ENCODE assay signal across 1 cellular context in genomic region chr17:48878920-48879898, GRCh38.
TF ChIP-seq lines count a peak whose summit lies in the region.

No MANE protein-coding gene starts in this region.

TF ChIP-seq in K562, 482 proteins besides CTCF, POLR2A, EP300 and RAD21 (continued from another document):
- TF ChIP-seq TSHZ1 (CRISPR knock-in tag; IDR thresholded peaks at IDR 0.05) (no peak), ZBTB12 (CRISPR knock-in tag; IDR thresholded peaks at IDR 0.05) (no peak), SLC30A9 (CRISPR knock-in tag; IDR thresholded peaks at IDR 0.05) (no peak), SPI1 (IDR thresholded peaks at IDR 0.05; ENCODE audit: borderline replicate concordance, low read depth, low read length) (peak; percentile 57; the same call in 1 of the 2 replicates), HES1 (IDR thresholded peaks at IDR 0.05; ENCODE audit: low read depth) (no peak), RFX7 (CRISPR knock-in tag; IDR thresholded peaks at IDR 0.05) (no peak), MTA2 (IDR thresholded peaks at IDR 0.05; ENCODE audit: low read depth) (0 out of 2 replicates have a peak, but pooled peaks have one; percentile 9), KLF16 (IDR thresholded peaks at IDR 0.05) (peak; percentile 61; the same call in 1 of the 2 replicates), SMARCA5 (IDR thresholded peaks at IDR 0.05) (0 out of 2 replicates have a peak, but pooled peaks have one; percentile 23), ESRRA (IDR thresholded peaks at IDR 0.05; ENCODE audit: borderline replicate concordance, low read depth) (0 out of 2 replicates have a peak, but pooled peaks have one; percentile 20), NELFE (IDR thresholded peaks at IDR 0.05; ENCODE audit: insufficient read depth, insufficient read length) (no peak), ZBTB43 (CRISPR knock-in tag; IDR thresholded peaks at IDR 0.05) (no peak), RUNX1 (IDR thresholded peaks at IDR 0.05; ENCODE audit: low read depth) (no peak), CC2D1A (IDR thresholded peaks at IDR 0.05) (peak; percentile 79), EGR1 (conservative IDR thresholded peaks at IDR 0.05) (peak; percentile 49), ZNF134 (CRISPR knock-in tag; conservative IDR thresholded peaks at IDR 0.05) (no peak), HNRNPLL (IDR thresholded peaks at IDR 0.05; ENCODE audit: low read depth, low read length, poor library complexity, severe bottlenecking) (no peak), ZHX1 (conservative IDR thresholded peaks at IDR 0.05; ENCODE audit: low read length) (no peak), ELK3 (CRISPR knock-in tag; IDR thresholded peaks at IDR 0.05) (no peak), FOXJ2 (tag; IDR thresholded peaks at IDR 0.05) (no peak), GATA2 (CRISPR knock-in tag; IDR thresholded peaks at IDR 0.05) (peak; percentile 62; the same call in 1 of the 2 replicates), ZNF436 (CRISPR knock-in tag; IDR thresholded peaks at IDR 0.05) (no peak), SIX5 (IDR thresholded peaks at IDR 0.05; ENCODE audit: borderline replicate concordance in 1 of 2, insufficient read depth in 1 of 2, low read depth in 1 of 2, low read length in 2 of 2) (no peak), TAF9B (IDR thresholded peaks at IDR 0.05; ENCODE audit: partially characterized antibody) (no peak), RCOR1 (IDR thresholded peaks at IDR 0.05; ENCODE audit: borderline replicate concordance in 1 of 2, low read depth in 2 of 2, low read length in 2 of 2) (peak in 1 of 2 experiments; percentile 15; a peak in 1 of 4 replicates), ZNF584 (CRISPR knock-in tag; IDR thresholded peaks at IDR 0.05; ENCODE audit: low read depth) (no peak), SOX6 (IDR thresholded peaks at IDR 0.05) (peak; percentile 17; the same call in 1 of the 2 replicates), CTBP1 (IDR thresholded peaks at IDR 0.05; ENCODE audit: borderline replicate concordance) (peak; percentile 20; the same call in 1 of the 2 replicates), PTBP1 (IDR thresholded peaks at IDR 0.05; ENCODE audit: low read depth, low read length) (no peak), KAT7 (CRISPR knock-in tag; IDR thresholded peaks at IDR 0.05; ENCODE audit: borderline replicate concordance) (no peak), FOXK2 (conservative IDR thresholded peaks at IDR 0.05 in 1 of 2, IDR thresholded peaks at IDR 0.05 in 1 of 2; ENCODE audit: low read depth in 2 of 2) (0 out of 4 replicates have a peak, but pooled peaks of 1 of the 2 experiments have one; percentile 20), ARID2 (IDR thresholded peaks at IDR 0.05) (peak; percentile 86), NR2C1 (IDR thresholded peaks at IDR 0.05) (no peak), NR2C1 (tag; IDR thresholded peaks at IDR 0.05) (no peak), ZNF24 (IDR thresholded peaks at IDR 0.05) (peak; percentile 68; the same call in 1 of the 2 replicates)
TF ChIP-seq in K562: peak in this region for 23.
